Comparison of ENCODE assay signal across 8 cellular contexts in the genomic region with DNA sequence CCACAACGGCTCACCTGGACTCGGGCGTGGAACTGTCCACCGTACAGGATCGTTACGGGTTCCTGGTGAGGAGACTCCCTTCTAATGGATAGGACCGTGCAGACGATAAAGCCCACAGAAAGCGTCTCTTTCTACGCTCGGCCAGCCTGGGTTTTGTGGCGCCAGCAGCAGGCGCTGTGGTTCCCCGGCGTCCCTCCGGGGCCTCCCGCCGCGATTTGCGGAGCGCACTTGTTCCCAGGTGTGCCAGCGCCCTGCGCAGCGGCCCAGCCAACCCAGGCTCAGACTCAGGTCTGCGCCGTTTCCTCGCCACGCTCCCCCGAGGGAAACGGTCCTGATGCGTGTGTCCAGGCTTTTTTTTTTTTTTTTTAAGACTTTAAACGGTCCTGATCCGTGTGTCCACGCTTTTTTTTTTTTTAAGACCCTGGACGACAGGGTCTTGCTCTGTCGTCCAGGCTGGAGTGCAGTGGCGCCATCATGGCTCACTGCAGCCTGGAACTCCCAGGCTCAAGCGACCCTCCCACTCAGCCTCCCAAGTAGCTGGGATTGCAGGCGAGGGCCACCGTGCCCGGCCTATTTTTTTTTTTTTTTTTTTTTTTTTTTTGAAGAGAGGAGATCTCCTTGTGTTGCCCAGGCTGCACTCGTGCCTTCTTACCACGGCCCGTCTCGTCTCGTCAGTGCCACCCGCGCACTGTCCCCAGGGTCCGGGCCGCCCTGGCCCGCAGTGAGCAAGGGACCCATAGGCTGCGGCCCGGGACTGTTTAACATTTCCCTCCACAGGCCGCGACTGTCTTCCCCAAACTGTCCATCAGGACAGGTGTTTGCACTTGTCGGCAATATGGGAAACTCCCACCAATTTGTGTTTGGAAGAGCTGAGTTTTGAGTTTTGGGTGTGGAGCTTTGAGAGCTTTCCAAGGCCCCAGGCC. TPM values are rescaled to one million over a fixed set of nuclear protein-coding genes. Genes with fewer than 3 reads are reported as not detected.
DNase-seq lines count a peak whose midpoint lies in the region; ATAC-seq, FAIRE-seq and TF ChIP-seq lines count a peak whose summit lies in the region.

No MANE protein-coding gene starts in this region.

- no peaks in the 10 kb centered on the region for H3K9me3 Mint-ChIP-seq in activated CD4-positive, alpha-beta T cell treated with anti-CD3 and anti-CD28 coated beads for 36 hours (ENCODE audit: low read depth)

- H3K9ac ChIP-seq in skeletal muscle tissue (ENCODE audit: low read depth in 1 of 3, low read length in 3 of 3), result peak overlapping the region in 1 of 3 donors; percentile 42

- TF ChIP-seq POLR2A in erythroblast (IDR thresholded peaks at IDR 0.05; ENCODE audit: low read length), result no peak

- no peaks in the 10 kb centered on the region for H3K9me3 ChIP-seq in T-helper 17 cell (ENCODE audit: control insufficient read depth, low read length, poor library complexity, severe bottlenecking)
- no peaks in the 10 kb centered on the region for H3K9me3 ChIP-seq in skeletal muscle tissue (ENCODE audit: control insufficient read depth in 3 of 3, low read length in 3 of 3)

- POLR2A ChIA-PET in activated CD4-positive, alpha-beta T cell treated with anti-CD3 and anti-CD28 coated beads for 36 hours (lab: Charles Lee), result no interaction called here

- no peaks in the 10 kb centered on the region for H3K36me3 ChIP-seq in skeletal muscle tissue (ENCODE audit: control insufficient read depth in 3 of 3, insufficient read depth in 3 of 3, low read length in 3 of 3)

- H3K27ac Mint-ChIP-seq in activated CD4-positive, alpha-beta T cell treated with anti-CD3 and anti-CD28 coated beads for 36 hours, result no peak overlapping the region
- H3K27ac Mint-ChIP-seq in T-helper 17 cell, result no peak overlapping the region

- peak overlapping the region; percentile 35 to 48 (median 37) for H3K4me3 ChIP-seq in skeletal muscle tissue (ENCODE audit: low read length in 3 of 3)

- CTCF ChIA-PET in activated CD4-positive, alpha-beta T cell treated with anti-CD3 and anti-CD28 coated beads for 36 hours (lab: Charles Lee), result interaction anchor here (0.9 to 1.2 kb wide), 2 partner anchors 23 to 274 kb away, joined by 3 read pairs; no protein-coding TSS in a partner anchor

- H3K27ac ChIP-seq in skeletal muscle tissue (ENCODE audit: low read depth, low read length), result no peak overlapping the region

- H3K4me1 ChIP-seq in skeletal muscle tissue (ENCODE audit: control insufficient read depth in 3 of 3, insufficient read depth in 3 of 3, low read length in 3 of 3), result peaks cover 7 to 18% (median 14%) of the 10 kb centered on the region in 3 donors

- intact Hi-C loops in activated CD4-positive, alpha-beta T cell treated with anti-CD3 and anti-CD28 coated beads for 36 hours (cut with DNase I, micrococcal nuclease), result loop anchor here in 1 of 2 experiments (2.0 kb wide), 1 partner anchor 26 kb away; no protein-coding TSS in a partner anchor

- H3K4me1 Mint-ChIP-seq in activated CD4-positive, alpha-beta T cell treated with anti-CD3 and anti-CD28 coated beads for 36 hours, result peaks cover 2% of the 10 kb centered on the region
- peaks cover 2% of the 10 kb centered on the region for H3K4me1 Mint-ChIP-seq in T-helper 17 cell

- FAIRE-seq in D721Med (lab: Jason Lieb, UNC), result no peak

- TF ChIP-seq CTCF in D721Med (IDR thresholded peaks at IDR 0.05; ENCODE audit: insufficient read depth, missing control alignments), result no peak

- ATAC-seq in activated CD4-positive, alpha-beta T cell treated with anti-CD3 and anti-CD28 coated beads for 36 hours, result peak; percentile 92
- ATAC-seq in T-helper 17 cell (peak; percentile 68), HG03097 (IDR thresholded peaks at IDR 0.05; ENCODE audit: low FRiP score, unreplicated experiment) (no peak)

- peaks cover 40% of the 10 kb centered on the region for H3K27me3 Mint-ChIP-seq in activated CD4-positive, alpha-beta T cell treated with anti-CD3 and anti-CD28 coated beads for 36 hours
- H3K27me3 Mint-ChIP-seq in T-helper 17 cell, result peaks cover 33% of the 10 kb centered on the region

- DNase-seq in activated CD4-positive, alpha-beta T cell treated with anti-CD3 and anti-CD28 coated beads for 36 hours, result peak; percentile 79
- DNase-seq in activated CD4-positive, alpha-beta T cell treated with anti-CD3 and anti-CD28 coated beads for 1 hour, result no peak
- DNase-seq in T-helper 17 cell, result no peak
- peak; percentile 23 for DNase-seq in erythroblast (lab: John Stamatoyannopoulos, UW)
- no peak for DNase-seq in D721Med (ENCODE audit: insufficient read length, low spot score)
- DNase-seq in LoVo (ENCODE audit: low spot score), result no peak

- H3K27me3 ChIP-seq in skeletal muscle tissue (ENCODE audit: control insufficient read depth in 3 of 3, insufficient read depth in 3 of 3, low read length in 3 of 3), result peaks cover 14 to 33% (median 33%) of the 10 kb centered on the region in 3 donors

- H3K36me3 Mint-ChIP-seq in activated CD4-positive, alpha-beta T cell treated with anti-CD3 and anti-CD28 coated beads for 36 hours (ENCODE audit: low read depth), result no peaks in the 10 kb centered on the region
- H3K36me3 Mint-ChIP-seq in T-helper 17 cell (ENCODE audit: low read depth), result peaks cover 2% of the 10 kb centered on the region

- peak overlapping the region; percentile 16 for H3K4me3 Mint-ChIP-seq in activated CD4-positive, alpha-beta T cell treated with anti-CD3 and anti-CD28 coated beads for 36 hours
- peak overlapping the region; percentile 21 for H3K4me3 Mint-ChIP-seq in T-helper 17 cell

RNA-seq across cellular contexts. Expression of gene GJA3, which starts 23.8 kb away (rescaled TPM):
- total RNA-seq in activated CD4-positive, alpha-beta T cell treated with anti-CD3 and anti-CD28 coated beads for 36 hours, result under 1 TPM; 0.26 to 0.32 TPM
- total RNA-seq in T-helper 17 cell (under 1 TPM in 1 of 2 donors, not detected in 1; 0.12 TPM), skeletal muscle tissue (2.1 TPM)

RNA-seq across cellular contexts. Expression of gene GJB2, which starts 55.7 kb away (rescaled TPM):
- total RNA-seq in activated CD4-positive, alpha-beta T cell treated with anti-CD3 and anti-CD28 coated beads for 36 hours, result 1 to 10 TPM; 9.0 to 9.9 TPM
- total RNA-seq in T-helper 17 cell (not detected), skeletal muscle tissue (1.0 TPM)

Comparison
In these comparisons a context has a peak if more than half of its experiments do, and no peak if none do; other contexts are left out.
1. DNase-seq: peak in activated CD4-positive, alpha-beta T cell treated with anti-CD3 and anti-CD28 coated beads for 36 hours (single experiment) and erythroblast (2 of 2); none in activated CD4-positive, alpha-beta T cell treated with anti-CD3 and anti-CD28 coated beads for 1 hour (single experiment), T-helper 17 cell (0 of 3), D721Med (single experiment) and LoVo (single experiment).